ENCODE assay signal across 1 cellular context in the genomic region with DNA sequence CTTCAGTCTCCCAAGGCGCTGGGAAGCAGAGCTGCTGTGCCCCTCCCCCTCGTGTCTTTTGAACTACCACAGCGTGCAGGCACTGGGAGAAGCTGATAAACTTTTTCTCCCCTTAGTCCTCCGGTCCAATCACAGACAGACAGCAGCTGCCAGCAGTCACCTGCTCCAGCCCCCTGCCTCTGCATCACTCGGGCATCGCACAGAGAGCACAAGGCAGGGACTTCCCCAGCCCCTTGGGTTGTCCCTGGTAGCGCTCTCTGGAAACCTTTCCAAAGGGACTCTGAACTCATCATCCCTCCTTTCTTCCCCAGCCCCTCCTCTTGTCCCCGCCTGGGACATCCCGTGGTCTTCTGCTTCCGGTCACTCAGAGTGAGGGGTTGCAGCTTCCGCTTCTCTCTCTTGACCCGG.
TF ChIP-seq lines count a peak whose summit lies in the region.

No MANE protein-coding gene starts in this region.

TF ChIP-seq in SK-N-SH, 30 proteins besides CTCF, POLR2A, EP300 and RAD21 (continued from another document):
- TF ChIP-seq MEF2A (IDR thresholded peaks at IDR 0.05; ENCODE audit: borderline replicate concordance, low read depth) (no peak), NRF1 (IDR thresholded peaks at IDR 0.05; ENCODE audit: low read depth, low read length) (no peak), RCOR1 (IDR thresholded peaks at IDR 0.05; ENCODE audit: low read length) (no peak), GATA2 (CRISPR knock-in tag; IDR thresholded peaks at IDR 0.05) (no peak)
- TF ChIP-seq, protein P1, sequence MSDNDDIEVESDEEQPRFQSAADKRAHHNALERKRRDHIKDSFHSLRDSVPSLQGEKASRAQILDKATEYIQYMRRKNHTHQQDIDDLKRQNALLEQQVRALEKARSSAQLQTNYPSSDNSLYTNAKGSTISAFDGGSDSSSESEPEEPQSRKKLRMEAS (IDR thresholded peaks at IDR 0.05; ENCODE audit: low read depth): no peak
- TF ChIP-seq, protein P2, sequence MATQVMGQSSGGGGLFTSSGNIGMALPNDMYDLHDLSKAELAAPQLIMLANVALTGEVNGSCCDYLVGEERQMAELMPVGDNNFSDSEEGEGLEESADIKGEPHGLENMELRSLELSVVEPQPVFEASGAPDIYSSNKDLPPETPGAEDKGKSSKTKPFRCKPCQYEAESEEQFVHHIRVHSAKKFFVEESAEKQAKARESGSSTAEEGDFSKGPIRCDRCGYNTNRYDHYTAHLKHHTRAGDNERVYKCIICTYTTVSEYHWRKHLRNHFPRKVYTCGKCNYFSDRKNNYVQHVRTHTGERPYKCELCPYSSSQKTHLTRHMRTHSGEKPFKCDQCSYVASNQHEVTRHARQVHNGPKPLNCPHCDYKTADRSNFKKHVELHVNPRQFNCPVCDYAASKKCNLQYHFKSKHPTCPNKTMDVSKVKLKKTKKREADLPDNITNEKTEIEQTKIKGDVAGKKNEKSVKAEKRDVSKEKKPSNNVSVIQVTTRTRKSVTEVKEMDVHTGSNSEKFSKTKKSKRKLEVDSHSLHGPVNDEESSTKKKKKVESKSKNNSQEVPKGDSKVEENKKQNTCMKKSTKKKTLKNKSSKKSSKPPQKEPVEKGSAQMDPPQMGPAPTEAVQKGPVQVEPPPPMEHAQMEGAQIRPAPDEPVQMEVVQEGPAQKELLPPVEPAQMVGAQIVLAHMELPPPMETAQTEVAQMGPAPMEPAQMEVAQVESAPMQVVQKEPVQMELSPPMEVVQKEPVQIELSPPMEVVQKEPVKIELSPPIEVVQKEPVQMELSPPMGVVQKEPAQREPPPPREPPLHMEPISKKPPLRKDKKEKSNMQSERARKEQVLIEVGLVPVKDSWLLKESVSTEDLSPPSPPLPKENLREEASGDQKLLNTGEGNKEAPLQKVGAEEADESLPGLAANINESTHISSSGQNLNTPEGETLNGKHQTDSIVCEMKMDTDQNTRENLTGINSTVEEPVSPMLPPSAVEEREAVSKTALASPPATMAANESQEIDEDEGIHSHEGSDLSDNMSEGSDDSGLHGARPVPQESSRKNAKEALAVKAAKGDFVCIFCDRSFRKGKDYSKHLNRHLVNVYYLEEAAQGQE (IDR thresholded peaks at IDR 0.05; ENCODE audit: low read depth, low read length): no peak
- TF ChIP-seq, protein P3, sequence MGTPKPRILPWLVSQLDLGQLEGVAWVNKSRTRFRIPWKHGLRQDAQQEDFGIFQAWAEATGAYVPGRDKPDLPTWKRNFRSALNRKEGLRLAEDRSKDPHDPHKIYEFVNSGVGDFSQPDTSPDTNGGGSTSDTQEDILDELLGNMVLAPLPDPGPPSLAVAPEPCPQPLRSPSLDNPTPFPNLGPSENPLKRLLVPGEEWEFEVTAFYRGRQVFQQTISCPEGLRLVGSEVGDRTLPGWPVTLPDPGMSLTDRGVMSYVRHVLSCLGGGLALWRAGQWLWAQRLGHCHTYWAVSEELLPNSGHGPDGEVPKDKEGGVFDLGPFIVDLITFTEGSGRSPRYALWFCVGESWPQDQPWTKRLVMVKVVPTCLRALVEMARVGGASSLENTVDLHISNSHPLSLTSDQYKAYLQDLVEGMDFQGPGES (IDR thresholded peaks at IDR 0.05; ENCODE audit: low read depth, low read length): no peak
- TF ChIP-seq, protein P4, sequence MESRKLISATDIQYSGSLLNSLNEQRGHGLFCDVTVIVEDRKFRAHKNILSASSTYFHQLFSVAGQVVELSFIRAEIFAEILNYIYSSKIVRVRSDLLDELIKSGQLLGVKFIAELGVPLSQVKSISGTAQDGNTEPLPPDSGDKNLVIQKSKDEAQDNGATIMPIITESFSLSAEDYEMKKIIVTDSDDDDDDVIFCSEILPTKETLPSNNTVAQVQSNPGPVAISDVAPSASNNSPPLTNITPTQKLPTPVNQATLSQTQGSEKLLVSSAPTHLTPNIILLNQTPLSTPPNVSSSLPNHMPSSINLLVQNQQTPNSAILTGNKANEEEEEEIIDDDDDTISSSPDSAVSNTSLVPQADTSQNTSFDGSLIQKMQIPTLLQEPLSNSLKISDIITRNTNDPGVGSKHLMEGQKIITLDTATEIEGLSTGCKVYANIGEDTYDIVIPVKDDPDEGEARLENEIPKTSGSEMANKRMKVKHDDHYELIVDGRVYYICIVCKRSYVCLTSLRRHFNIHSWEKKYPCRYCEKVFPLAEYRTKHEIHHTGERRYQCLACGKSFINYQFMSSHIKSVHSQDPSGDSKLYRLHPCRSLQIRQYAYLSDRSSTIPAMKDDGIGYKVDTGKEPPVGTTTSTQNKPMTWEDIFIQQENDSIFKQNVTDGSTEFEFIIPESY (IDR thresholded peaks at IDR 0.05; ENCODE audit: borderline replicate concordance, low read depth): no peak
